Comparison of ENCODE assay signal across 8 cellular contexts in the genomic region with DNA sequence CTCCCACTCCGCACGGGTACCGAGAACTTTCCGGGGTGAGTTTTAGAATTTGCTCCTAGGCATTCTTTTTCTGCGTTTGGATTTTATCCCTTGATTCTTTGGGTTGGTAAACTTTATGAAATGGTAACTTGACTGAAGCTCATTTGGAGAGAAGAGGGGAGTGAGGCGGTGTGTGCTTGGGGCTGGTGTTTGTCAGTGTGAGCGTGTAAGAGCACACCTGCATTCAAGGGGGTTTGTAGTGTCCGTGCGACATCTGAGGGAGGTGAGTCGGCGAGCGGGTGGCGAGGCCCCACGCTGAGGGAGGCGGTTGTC. TPM values are rescaled to one million over a fixed set of nuclear protein-coding genes. Genes with fewer than 3 reads are reported as not detected.
A peak's percentile ranks its signal among the peaks of the same experiment; 100 is the strongest.
DNase-seq lines count a peak whose midpoint lies in the region; ATAC-seq and TF ChIP-seq lines count a peak whose summit lies in the region.

No MANE protein-coding gene starts in this region.

- POLR2A ChIA-PET in SK-N-SH (lab: Yijun Ruan, JAX) = interaction anchor here (1.1 kb wide), 1 partner anchor 1687 kb away, joined by 3 read pairs; no protein-coding TSS in a partner anchor
- POLR2A ChIA-PET in activated naive CD8-positive, alpha-beta T cell treated with anti-CD3 and anti-CD28 coated beads, Interleukin-2, amount 10 ng/mL, durations not matched to agents 7 days and 5 days (lab: Charles Lee) = no interaction called here

- H3K4me3 Mint-ChIP-seq in activated naive CD8-positive, alpha-beta T cell treated with anti-CD3 and anti-CD28 coated beads, Interleukin-2, amount 10 ng/mL, durations not matched to agents 7 days and 5 days = peak overlapping the region; percentile 18

- H3K4me2 ChIP-seq in SK-N-SH = peak overlapping the region; percentile 93

- peaks cover 12% of the 10 kb centered on the region for H3F3A ChIP-seq in SK-N-SH (replicated peaks; ENCODE audit: insufficient read depth)

- no peak for TF ChIP-seq CTCF in SK-N-SH (IDR thresholded peaks at IDR 0.05)

- no peaks in the 10 kb centered on the region for H3K9me3 Mint-ChIP-seq in activated naive CD8-positive, alpha-beta T cell treated with anti-CD3 and anti-CD28 coated beads, Interleukin-2, amount 10 ng/mL, durations not matched to agents 7 days and 5 days

- H3K9me2 ChIP-seq in SK-N-SH = no peaks in the 10 kb centered on the region

- H3K36me3 ChIP-seq in SK-N-SH (replicated peaks in 1 of 2; ENCODE audit: control insufficient read depth in 1 of 2, insufficient read depth in 2 of 2, low read length in 1 of 2) (peaks cover 3 to 14% of the 10 kb centered on the region in 2 experiments), subcutaneous abdominal adipose tissue (ENCODE audit: control insufficient read depth in 5 of 5, insufficient read depth in 5 of 5, low read length in 5 of 5) (peaks cover 0 to 3% (median 2%) of the 10 kb centered on the region in 5 donors)

- no peak for ATAC-seq in SK-N-SH treated with all-trans-retinoic acid at 6 μM for 48 hours
- ATAC-seq in activated naive CD8-positive, alpha-beta T cell treated with anti-CD3 and anti-CD28 coated beads, Interleukin-2, amount 10 ng/mL, durations not matched to agents 7 days and 5 days (ENCODE audit: low read depth) = no peak
- ATAC-seq in GM19452 (IDR thresholded peaks at IDR 0.05; ENCODE audit: unreplicated experiment) = no peak

- H3K27ac ChIP-seq in SK-N-SH (ENCODE audit: low read depth in 2 of 2, low read length in 1 of 2) (peak overlapping the region; percentile 93 to 98; a peak in 3 of 4 replicates), subcutaneous abdominal adipose tissue (ENCODE audit: low read depth, low read length) (peak overlapping the region; percentile 93)

- peaks cover 15% of the 10 kb centered on the region for H3K4me1 Mint-ChIP-seq in activated naive CD8-positive, alpha-beta T cell treated with anti-CD3 and anti-CD28 coated beads, Interleukin-2, amount 10 ng/mL, durations not matched to agents 7 days and 5 days

- H3K9me3 ChIP-seq in SK-N-SH = no peaks in the 10 kb centered on the region
- no peaks in the 10 kb centered on the region for H3K9me3 ChIP-seq in subcutaneous abdominal adipose tissue (ENCODE audit: control insufficient read depth in 5 of 5, low read length in 5 of 5)

- 2% methylated on average over 12 of the region's 15 CpGs for WGBS in SK-N-SH (ENCODE audit: low lambda C conversion rate)

- peak overlapping the region; percentile 82 to 96 for H3K4me3 ChIP-seq in SK-N-SH (ENCODE audit: low read depth in 2 of 2, low read length in 1 of 2)
- peak overlapping the region; percentile 52 to 99 (median 93) for H3K4me3 ChIP-seq in subcutaneous abdominal adipose tissue (ENCODE audit: low read depth in 1 of 5, low read length in 5 of 5)

- H3K4me1 ChIP-seq in SK-N-SH (ENCODE audit: control insufficient read depth in 1 of 2, insufficient read depth in 2 of 2, low read depth in 1 of 2, low read length in 1 of 2) = peaks cover 0 to 19% of the 10 kb centered on the region in 2 experiments; a peak in 1 of 4 replicates
- H3K4me1 ChIP-seq in subcutaneous abdominal adipose tissue (ENCODE audit: control insufficient read depth in 5 of 5, insufficient read depth in 5 of 5, low read length in 5 of 5) = peaks cover 2 to 68% (median 65%) of the 10 kb centered on the region in 5 donors

- DNase-seq in SK-N-SH (no peak), iris pigment epithelial cell (ENCODE audit: low read depth) (peak; percentile 7), NCI-H1436 treated with DMSO at 0.1 percent for 48 hours (lab: John Stamatoyannopoulos, UW) (no peak)
- no peak for DNase-seq in activated naive CD8-positive, alpha-beta T cell treated with anti-CD3 and anti-CD28 coated beads, Interleukin-2, amount 10 ng/mL, durations not matched to agents 7 days and 5 days
- DNase-seq in activated CD4-positive, CD25-positive, alpha-beta regulatory T cell treated with anti-CD3 and anti-CD28 coated beads, Interleukin-2, amount 50 U/mL, for 72 hours = no peak

- no peaks in the 10 kb centered on the region for H3K27me3 ChIP-seq in SK-N-SH (ENCODE audit: insufficient read depth)
- H3K27me3 ChIP-seq in subcutaneous abdominal adipose tissue (ENCODE audit: control insufficient read depth in 5 of 5, insufficient read depth in 4 of 5, low read length in 5 of 5) = peaks cover 0 to 11% (median 2%) of the 10 kb centered on the region in 5 donors

- H3K9ac ChIP-seq in SK-N-SH (peak overlapping the region; percentile 88; the same call in 1 of the 2 replicates), subcutaneous abdominal adipose tissue (ENCODE audit: low read length in 5 of 5) (peak overlapping the region in 4 of 5 donors; percentile 12 to 72 (median 44))

- peaks cover 41% of the 10 kb centered on the region for H3K79me2 ChIP-seq in SK-N-SH (ENCODE audit: insufficient read depth)

- H4K20me1 ChIP-seq in SK-N-SH (ENCODE audit: insufficient read depth) = peaks cover 14% of the 10 kb centered on the region

- peaks cover 2% of the 10 kb centered on the region for H3K36me3 Mint-ChIP-seq in activated naive CD8-positive, alpha-beta T cell treated with anti-CD3 and anti-CD28 coated beads, Interleukin-2, amount 10 ng/mL, durations not matched to agents 7 days and 5 days

- peaks cover 69% of the 10 kb centered on the region for H3K27me3 Mint-ChIP-seq in activated naive CD8-positive, alpha-beta T cell treated with anti-CD3 and anti-CD28 coated beads, Interleukin-2, amount 10 ng/mL, durations not matched to agents 7 days and 5 days

- CTCF ChIA-PET in SK-N-SH (lab: Yijun Ruan, JAX) = interaction anchor here (1.4 to 1.9 kb wide), 4 partner anchors 28 to 899 kb away, joined by 3 to 6 read pairs (median 3); partner anchors contain the start of gene LRMDA

- peak overlapping the region; percentile 42 for H3K27ac Mint-ChIP-seq in activated naive CD8-positive, alpha-beta T cell treated with anti-CD3 and anti-CD28 coated beads, Interleukin-2, amount 10 ng/mL, durations not matched to agents 7 days and 5 days

- TF ChIP-seq EP300 in SK-N-SH (IDR thresholded peaks at IDR 0.05; ENCODE audit: borderline replicate concordance in 1 of 2, low read depth in 1 of 2, low read length in 1 of 2) = no peak

- H2AFZ ChIP-seq in SK-N-SH (ENCODE audit: low read depth) = peak overlapping the region; percentile 87; the same call in 1 of the 2 replicates

- no peak for TF ChIP-seq RAD21 in SK-N-SH (IDR thresholded peaks at IDR 0.05; ENCODE audit: low read length)

TF ChIP-seq in SK-N-SH, 30 proteins besides CTCF, POLR2A, EP300 and RAD21:
- TF ChIP-seq, protein P1, sequence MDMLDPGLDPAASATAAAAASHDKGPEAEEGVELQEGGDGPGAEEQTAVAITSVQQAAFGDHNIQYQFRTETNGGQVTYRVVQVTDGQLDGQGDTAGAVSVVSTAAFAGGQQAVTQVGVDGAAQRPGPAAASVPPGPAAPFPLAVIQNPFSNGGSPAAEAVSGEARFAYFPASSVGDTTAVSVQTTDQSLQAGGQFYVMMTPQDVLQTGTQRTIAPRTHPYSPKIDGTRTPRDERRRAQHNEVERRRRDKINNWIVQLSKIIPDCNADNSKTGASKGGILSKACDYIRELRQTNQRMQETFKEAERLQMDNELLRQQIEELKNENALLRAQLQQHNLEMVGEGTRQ (IDR thresholded peaks at IDR 0.05; ENCODE audit: borderline replicate concordance, low read depth, low read length) = no peak
- TF ChIP-seq JUND (IDR thresholded peaks at IDR 0.05) (no peak), GABPA (IDR thresholded peaks at IDR 0.05; ENCODE audit: low read depth) (no peak)

TF ChIP-seq in SK-N-SH treated with all-trans-retinoic acid at 6 μM for 48 hours, 23 proteins besides CTCF, POLR2A, EP300 and RAD21 (continues in another document):
- TF ChIP-seq RARB (CRISPR knock-in tag; IDR thresholded peaks at IDR 0.05) (no peak), ISL1 (CRISPR knock-in tag; IDR thresholded peaks at IDR 0.05) (no peak), PPARA (CRISPR knock-in tag; IDR thresholded peaks at IDR 0.05; ENCODE audit: borderline replicate concordance) (no peak), CSDC2 (CRISPR knock-in tag; IDR thresholded peaks at IDR 0.05) (no peak), SNAI2 (CRISPR knock-in tag; IDR thresholded peaks at IDR 0.05) (no peak), TCF4 (CRISPR knock-in tag; IDR thresholded peaks at IDR 0.05; ENCODE audit: borderline replicate concordance) (no peak), OSR1 (CRISPR knock-in tag; IDR thresholded peaks at IDR 0.05) (no peak), PATZ1 (CRISPR knock-in tag; IDR thresholded peaks at IDR 0.05; ENCODE audit: borderline replicate concordance) (no peak)

RNA-seq across cellular contexts. Expression of gene ZNF503, which starts 2.4 kb away (rescaled TPM):
- polyA plus RNA-seq in SK-N-SH (2012; rRNA removed) = 4.5 and 5.9 TPM in 2 replicates
- 6.5 and 10.6 TPM in 2 replicates for polyA plus RNA-seq in SK-N-SH (2012; cell fraction: cytosol; rRNA removed)
- polyA plus RNA-seq in SK-N-SH (2012; cell fraction: nucleus; rRNA removed) = 18.3 and 26.9 TPM in 2 replicates
- total RNA-seq in activated naive CD8-positive, alpha-beta T cell treated with anti-CD3 and anti-CD28 coated beads, Interleukin-2, amount 10 ng/mL, durations not matched to agents 7 days and 5 days = under 1 TPM; 0.23 to 0.42 TPM

RNA-seq across cellular contexts. Expression of gene LRMDA, which starts 27.4 kb away (rescaled TPM):
- polyA plus RNA-seq in SK-N-SH (2012; rRNA removed) = 0.37 and 0.95 TPM in 2 replicates
- 0.08 and 0.41 TPM in 2 replicates for polyA plus RNA-seq in SK-N-SH (2012; cell fraction: cytosol; rRNA removed)
- polyA plus RNA-seq in SK-N-SH (2012; cell fraction: nucleus; rRNA removed) = 0.13 and 0.32 TPM in 2 replicates
- total RNA-seq in activated naive CD8-positive, alpha-beta T cell treated with anti-CD3 and anti-CD28 coated beads, Interleukin-2, amount 10 ng/mL, durations not matched to agents 7 days and 5 days = not detected
